ENCODE assay signal across 1 cellular context in the genomic region with DNA sequence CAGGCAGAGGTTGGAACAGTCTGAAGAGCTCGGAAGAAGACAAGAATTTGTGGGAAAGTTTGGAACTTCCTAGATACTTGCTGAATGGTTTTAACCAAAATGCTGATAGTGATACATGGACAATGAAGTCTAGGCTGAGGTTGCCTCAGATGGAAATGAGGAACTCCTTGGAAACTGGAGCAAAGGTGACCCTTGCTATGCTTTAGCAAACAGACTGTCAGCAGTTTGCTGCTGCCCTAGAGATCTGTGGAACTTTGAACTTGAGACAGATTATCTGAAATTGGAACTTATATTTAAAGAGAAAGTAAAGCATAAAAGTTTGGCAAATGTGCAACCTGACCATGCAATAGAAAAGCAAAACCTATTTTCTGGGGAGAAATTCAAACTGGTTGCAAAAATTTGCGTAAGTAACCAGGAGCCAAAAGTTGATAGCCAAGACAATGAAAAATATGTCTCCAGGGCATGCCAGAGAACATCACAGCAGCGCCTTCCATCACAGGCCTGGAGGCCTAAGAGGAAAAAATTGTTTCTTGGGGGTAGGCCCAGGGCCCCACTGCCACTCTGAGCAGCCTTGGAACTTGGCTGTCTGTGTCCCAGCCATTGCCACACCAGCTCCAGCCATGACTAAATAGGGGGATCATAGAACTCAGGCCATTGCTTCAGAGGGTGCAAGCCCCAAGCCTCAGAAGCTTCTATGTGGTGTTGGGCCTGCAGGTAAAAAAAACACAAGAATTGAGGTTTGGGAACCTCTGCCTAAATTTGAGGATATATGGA.
TF ChIP-seq lines count a peak whose summit lies in the region.

No MANE protein-coding gene starts in this region.

TF ChIP-seq in GM23338, 12 proteins besides CTCF, POLR2A, EP300 and RAD21 (continued from another document):
- TF ChIP-seq, protein P1, sequence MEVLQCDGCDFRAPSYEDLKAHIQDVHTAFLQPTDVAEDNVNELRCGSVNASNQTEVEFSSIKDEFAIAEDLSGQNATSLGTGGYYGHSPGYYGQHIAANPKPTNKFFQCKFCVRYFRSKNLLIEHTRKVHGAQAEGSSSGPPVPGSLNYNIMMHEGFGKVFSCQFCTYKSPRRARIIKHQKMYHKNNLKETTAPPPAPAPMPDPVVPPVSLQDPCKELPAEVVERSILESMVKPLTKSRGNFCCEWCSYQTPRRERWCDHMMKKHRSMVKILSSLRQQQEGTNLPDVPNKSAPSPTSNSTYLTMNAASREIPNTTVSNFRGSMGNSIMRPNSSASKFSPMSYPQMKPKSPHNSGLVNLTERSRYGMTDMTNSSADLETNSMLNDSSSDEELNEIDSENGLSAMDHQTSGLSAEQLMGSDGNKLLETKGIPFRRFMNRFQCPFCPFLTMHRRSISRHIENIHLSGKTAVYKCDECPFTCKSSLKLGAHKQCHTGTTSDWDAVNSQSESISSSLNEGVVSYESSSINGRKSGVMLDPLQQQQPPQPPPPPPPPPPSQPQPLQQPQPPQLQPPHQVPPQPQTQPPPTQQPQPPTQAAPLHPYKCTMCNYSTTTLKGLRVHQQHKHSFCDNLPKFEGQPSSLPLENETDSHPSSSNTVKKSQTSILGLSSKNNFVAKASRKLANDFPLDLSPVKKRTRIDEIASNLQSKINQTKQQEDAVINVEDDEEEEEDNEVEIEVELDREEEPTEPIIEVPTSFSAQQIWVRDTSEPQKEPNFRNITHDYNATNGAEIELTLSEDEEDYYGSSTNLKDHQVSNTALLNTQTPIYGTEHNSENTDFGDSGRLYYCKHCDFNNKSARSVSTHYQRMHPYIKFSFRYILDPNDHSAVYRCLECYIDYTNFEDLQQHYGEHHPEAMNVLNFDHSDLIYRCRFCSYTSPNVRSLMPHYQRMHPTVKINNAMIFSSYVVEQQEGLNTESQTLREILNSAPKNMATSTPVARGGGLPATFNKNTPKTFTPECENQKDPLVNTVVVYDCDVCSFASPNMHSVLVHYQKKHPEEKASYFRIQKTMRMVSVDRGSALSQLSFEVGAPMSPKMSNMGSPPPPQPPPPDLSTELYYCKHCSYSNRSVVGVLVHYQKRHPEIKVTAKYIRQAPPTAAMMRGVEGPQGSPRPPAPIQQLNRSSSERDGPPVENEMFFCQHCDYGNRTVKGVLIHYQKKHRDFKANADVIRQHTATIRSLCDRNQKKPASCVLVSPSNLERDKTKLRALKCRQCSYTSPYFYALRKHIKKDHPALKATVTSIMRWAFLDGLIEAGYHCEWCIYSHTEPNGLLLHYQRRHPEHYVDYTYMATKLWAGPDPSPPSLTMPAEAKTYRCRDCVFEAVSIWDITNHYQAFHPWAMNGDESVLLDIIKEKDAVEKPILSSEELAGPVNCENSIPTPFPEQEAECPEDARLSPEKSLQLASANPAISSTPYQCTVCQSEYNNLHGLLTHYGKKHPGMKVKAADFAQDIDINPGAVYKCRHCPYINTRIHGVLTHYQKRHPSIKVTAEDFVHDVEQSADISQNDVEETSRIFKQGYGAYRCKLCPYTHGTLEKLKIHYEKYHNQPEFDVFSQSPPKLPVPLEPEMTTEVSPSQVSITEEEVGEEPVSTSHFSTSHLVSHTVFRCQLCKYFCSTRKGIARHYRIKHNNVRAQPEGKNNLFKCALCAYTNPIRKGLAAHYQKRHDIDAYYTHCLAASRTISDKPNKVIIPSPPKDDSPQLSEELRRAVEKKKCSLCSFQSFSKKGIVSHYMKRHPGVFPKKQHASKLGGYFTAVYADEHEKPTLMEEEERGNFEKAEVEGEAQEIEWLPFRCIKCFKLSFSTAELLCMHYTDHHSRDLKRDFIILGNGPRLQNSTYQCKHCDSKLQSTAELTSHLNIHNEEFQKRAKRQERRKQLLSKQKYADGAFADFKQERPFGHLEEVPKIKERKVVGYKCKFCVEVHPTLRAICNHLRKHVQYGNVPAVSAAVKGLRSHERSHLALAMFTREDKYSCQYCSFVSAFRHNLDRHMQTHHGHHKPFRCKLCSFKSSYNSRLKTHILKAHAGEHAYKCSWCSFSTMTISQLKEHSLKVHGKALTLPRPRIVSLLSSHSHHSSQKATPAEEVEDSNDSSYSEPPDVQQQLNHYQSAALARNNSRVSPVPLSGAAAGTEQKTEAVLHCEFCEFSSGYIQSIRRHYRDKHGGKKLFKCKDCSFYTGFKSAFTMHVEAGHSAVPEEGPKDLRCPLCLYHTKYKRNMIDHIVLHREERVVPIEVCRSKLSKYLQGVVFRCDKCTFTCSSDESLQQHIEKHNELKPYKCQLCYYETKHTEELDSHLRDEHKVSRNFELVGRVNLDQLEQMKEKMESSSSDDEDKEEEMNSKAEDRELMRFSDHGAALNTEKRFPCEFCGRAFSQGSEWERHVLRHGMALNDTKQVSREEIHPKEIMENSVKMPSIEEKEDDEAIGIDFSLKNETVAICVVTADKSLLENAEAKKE (CRISPR knock-in tag; IDR thresholded peaks at IDR 0.05) = no peak
- TF ChIP-seq NANOG (IDR thresholded peaks at IDR 0.05; ENCODE audit: borderline replicate concordance) (no peak), JUNB (IDR thresholded peaks at IDR 0.05; ENCODE audit: unreplicated experiment) (no peak), EZH2phosphoT487 (IDR thresholded peaks at IDR 0.05; ENCODE audit: unreplicated experiment) (no peak)
- TF ChIP-seq, protein P2, sequence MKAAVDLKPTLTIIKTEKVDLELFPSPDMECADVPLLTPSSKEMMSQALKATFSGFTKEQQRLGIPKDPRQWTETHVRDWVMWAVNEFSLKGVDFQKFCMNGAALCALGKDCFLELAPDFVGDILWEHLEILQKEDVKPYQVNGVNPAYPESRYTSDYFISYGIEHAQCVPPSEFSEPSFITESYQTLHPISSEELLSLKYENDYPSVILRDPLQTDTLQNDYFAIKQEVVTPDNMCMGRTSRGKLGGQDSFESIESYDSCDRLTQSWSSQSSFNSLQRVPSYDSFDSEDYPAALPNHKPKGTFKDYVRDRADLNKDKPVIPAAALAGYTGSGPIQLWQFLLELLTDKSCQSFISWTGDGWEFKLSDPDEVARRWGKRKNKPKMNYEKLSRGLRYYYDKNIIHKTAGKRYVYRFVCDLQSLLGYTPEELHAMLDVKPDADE (IDR thresholded peaks at IDR 0.05) = no peak
